In the genomic region with DNA sequence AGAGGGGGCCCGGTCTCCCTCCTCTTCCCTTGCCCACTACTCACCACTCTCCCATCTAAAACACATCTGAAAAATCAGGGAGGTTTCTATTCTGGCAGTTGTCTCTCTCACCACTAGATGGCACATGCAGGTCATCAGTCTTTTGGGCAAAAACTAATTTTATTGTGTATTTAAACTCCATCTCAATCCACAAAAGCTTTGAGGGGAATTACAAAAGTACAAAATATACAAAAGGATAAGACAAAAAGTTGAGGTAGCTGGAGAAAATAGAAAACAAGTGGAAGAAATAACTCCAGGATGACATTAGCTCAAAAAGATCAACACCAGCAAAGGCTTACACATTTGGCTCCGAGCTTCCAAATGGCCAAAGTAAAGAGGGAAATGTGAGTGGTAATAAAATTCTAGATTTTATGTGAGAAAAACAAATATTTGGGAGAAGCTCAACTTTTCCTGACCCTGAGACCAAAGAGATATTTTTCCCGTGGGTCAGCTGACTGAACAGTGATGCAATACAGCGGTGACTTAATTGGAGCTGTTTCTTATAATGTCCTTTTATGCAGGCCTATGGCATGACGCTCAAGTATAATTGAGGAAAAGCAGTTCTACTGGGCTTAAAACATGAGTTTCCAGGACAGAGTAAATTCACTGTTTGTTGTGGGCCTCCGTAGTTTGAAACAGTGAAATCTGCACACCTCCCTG, we compare ENCODE assay signal across 8 cellular contexts.
DNase-seq lines count a peak whose midpoint lies in the region; ATAC-seq and TF ChIP-seq lines count a peak whose summit lies in the region.

No MANE protein-coding gene starts in this region.

- H2AFZ ChIP-seq in GM23338 = no peak overlapping the region

- H3K27ac ChIP-seq in GM23338 (ENCODE audit: low read depth) = no peak overlapping the region
- no peak overlapping the region for H3K27ac ChIP-seq in right lobe of liver

- TF ChIP-seq CTCF in CD14-positive monocyte (IDR thresholded peaks at IDR 0.05) = peak; percentile 91
- peak; percentile 66 to 99 for TF ChIP-seq CTCF in GM23338 (conservative IDR thresholded peaks at IDR 0.05; ENCODE audit: low read depth in 2 of 2)
- peak; percentile 91 for TF ChIP-seq CTCF in astrocyte of the spinal cord (IDR thresholded peaks at IDR 0.05; ENCODE audit: low read depth, low read length)
- TF ChIP-seq CTCF in right lobe of liver (IDR thresholded peaks at IDR 0.05) = peak; percentile 67 to 87 (median 76)

- no peak overlapping the region for H3K4me3 Mint-ChIP-seq in CD14-positive monocyte
- no peak overlapping the region for H3K4me3 Mint-ChIP-seq in GM23338

- H3K79me2 ChIP-seq in GM23338 (replicated peaks; ENCODE audit: insufficient read depth) = no peaks in the 10 kb centered on the region

- peaks cover 0 to 6% (median 0%) of the 10 kb centered on the region in 7 donors for H3K9me3 Mint-ChIP-seq in CD14-positive monocyte
- H3K9me3 Mint-ChIP-seq in GM23338 = peaks cover 20% of the 10 kb centered on the region

- H3K4me2 ChIP-seq in GM23338 = no peak overlapping the region

- ATAC-seq in GM23338 (no peak), right lobe of liver (peak in 1 of 4 donors; percentile 6), HG02885 (IDR thresholded peaks at IDR 0.05; ENCODE audit: poor library complexity, unreplicated experiment) (no peak), HG02973 (IDR thresholded peaks at IDR 0.05; ENCODE audit: unreplicated experiment) (no peak)

- H3F3A ChIP-seq in GM23338 (replicated peaks; ENCODE audit: low read depth) = no peaks in the 10 kb centered on the region

- H3K27me3 Mint-ChIP-seq in CD14-positive monocyte (ENCODE audit: low read depth in 3 of 3) (peaks cover 5 to 9% (median 7%) of the 10 kb centered on the region in 3 donors), GM23338 (ENCODE audit: insufficient read depth, low read depth, poor library complexity) (peaks cover 4% of the 10 kb centered on the region)

- in situ Hi-C loops in astrocyte of the spinal cord (cut with HindIII; ENCODE audit: low sequenced_read_pairs) = no loop called here

- no peaks in the 10 kb centered on the region for H4K20me1 ChIP-seq in GM23338 (replicated peaks; ENCODE audit: insufficient read depth)

- H3K36me3 Mint-ChIP-seq in CD14-positive monocyte (no peaks in the 10 kb centered on the region), GM23338 (ENCODE audit: low read depth) (0 out of 3 replicates have a peak, but pooled peaks cover 5% of the 10 kb centered on the region)

- H3K4me1 ChIP-seq in GM23338 (ENCODE audit: insufficient read depth) = peaks cover 11% of the 10 kb centered on the region; the same call in 1 of the 2 replicates
- H3K4me1 ChIP-seq in right lobe of liver = peaks cover 0 to 5% (median 0%) of the 10 kb centered on the region in 4 donors

- H3K27me3 ChIP-seq in GM23338 (ENCODE audit: insufficient read depth) = no peaks in the 10 kb centered on the region
- no peaks in the 10 kb centered on the region for H3K27me3 ChIP-seq in right lobe of liver
- no peaks in the 10 kb centered on the region; the same call in 1 of the 2 replicates for H3K27me3 ChIP-seq in MG63

- no peak for DNase-seq in CD14-positive monocyte (ENCODE audit: low spot score)
- peak; percentile 77 for DNase-seq in GM23338 (ENCODE audit: low spot score)
- DNase-seq in NCI-H460 (ENCODE audit: extremely low read depth, low read depth) = peak; percentile 46
- peak; percentile 40 for DNase-seq in astrocyte of the spinal cord (ENCODE audit: low read depth, low spot score)
- DNase-seq in right lobe of liver = no peak
- DNase-seq in MG63 = no peak

- H3K36me3 ChIP-seq in GM23338 (ENCODE audit: insufficient read depth) (no peaks in the 10 kb centered on the region), right lobe of liver (no peaks in the 10 kb centered on the region), MG63 (no peaks in the 10 kb centered on the region)

- no peak overlapping the region for H3K4me3 ChIP-seq in GM23338
- H3K4me3 ChIP-seq in astrocyte of the spinal cord (ENCODE audit: low read depth, low read length) = no peak overlapping the region
- H3K4me3 ChIP-seq in right lobe of liver = no peak overlapping the region
- H3K4me3 ChIP-seq in MG63 = no peak overlapping the region

- no peak overlapping the region for H3K27ac Mint-ChIP-seq in CD14-positive monocyte
- no peak overlapping the region for H3K27ac Mint-ChIP-seq in GM23338

- WGBS in right lobe of liver (ENCODE audit: insufficient coverage, low coverage, low lambda C conversion rate, missing lambda C conversion rate) = 53% methylated on average over 6 of the region's 6 CpGs

- no peaks in the 10 kb centered on the region for H3K9me2 ChIP-seq in GM23338 (ENCODE audit: insufficient read depth)

- intact Hi-C loops in CD14-positive monocyte (cut with micrococcal nuclease) = loop anchor here in 1 of 2 donors (10.0 kb wide), 1 partner anchor 83 kb away; a partner anchor contains a TSS
- intact Hi-C loops in right lobe of liver (cut with DNase I) = no loop called here

- peaks cover 11% of the 10 kb centered on the region for H3K4me1 Mint-ChIP-seq in CD14-positive monocyte
- peaks cover 16% of the 10 kb centered on the region for H3K4me1 Mint-ChIP-seq in GM23338

- H3K9me3 ChIP-seq in right lobe of liver (no peaks in the 10 kb centered on the region), MG63 (no peaks in the 10 kb centered on the region)

- TF ChIP-seq POLR2A in right lobe of liver (IDR thresholded peaks at IDR 0.05) = no peak

TF ChIP-seq in GM23338, 12 proteins besides CTCF, POLR2A, EP300 and RAD21 (continues in another document):
- TF ChIP-seq EZH2 (IDR thresholded peaks at IDR 0.05; ENCODE audit: low read depth, unreplicated experiment) = no peak
- TF ChIP-seq, protein P1, sequence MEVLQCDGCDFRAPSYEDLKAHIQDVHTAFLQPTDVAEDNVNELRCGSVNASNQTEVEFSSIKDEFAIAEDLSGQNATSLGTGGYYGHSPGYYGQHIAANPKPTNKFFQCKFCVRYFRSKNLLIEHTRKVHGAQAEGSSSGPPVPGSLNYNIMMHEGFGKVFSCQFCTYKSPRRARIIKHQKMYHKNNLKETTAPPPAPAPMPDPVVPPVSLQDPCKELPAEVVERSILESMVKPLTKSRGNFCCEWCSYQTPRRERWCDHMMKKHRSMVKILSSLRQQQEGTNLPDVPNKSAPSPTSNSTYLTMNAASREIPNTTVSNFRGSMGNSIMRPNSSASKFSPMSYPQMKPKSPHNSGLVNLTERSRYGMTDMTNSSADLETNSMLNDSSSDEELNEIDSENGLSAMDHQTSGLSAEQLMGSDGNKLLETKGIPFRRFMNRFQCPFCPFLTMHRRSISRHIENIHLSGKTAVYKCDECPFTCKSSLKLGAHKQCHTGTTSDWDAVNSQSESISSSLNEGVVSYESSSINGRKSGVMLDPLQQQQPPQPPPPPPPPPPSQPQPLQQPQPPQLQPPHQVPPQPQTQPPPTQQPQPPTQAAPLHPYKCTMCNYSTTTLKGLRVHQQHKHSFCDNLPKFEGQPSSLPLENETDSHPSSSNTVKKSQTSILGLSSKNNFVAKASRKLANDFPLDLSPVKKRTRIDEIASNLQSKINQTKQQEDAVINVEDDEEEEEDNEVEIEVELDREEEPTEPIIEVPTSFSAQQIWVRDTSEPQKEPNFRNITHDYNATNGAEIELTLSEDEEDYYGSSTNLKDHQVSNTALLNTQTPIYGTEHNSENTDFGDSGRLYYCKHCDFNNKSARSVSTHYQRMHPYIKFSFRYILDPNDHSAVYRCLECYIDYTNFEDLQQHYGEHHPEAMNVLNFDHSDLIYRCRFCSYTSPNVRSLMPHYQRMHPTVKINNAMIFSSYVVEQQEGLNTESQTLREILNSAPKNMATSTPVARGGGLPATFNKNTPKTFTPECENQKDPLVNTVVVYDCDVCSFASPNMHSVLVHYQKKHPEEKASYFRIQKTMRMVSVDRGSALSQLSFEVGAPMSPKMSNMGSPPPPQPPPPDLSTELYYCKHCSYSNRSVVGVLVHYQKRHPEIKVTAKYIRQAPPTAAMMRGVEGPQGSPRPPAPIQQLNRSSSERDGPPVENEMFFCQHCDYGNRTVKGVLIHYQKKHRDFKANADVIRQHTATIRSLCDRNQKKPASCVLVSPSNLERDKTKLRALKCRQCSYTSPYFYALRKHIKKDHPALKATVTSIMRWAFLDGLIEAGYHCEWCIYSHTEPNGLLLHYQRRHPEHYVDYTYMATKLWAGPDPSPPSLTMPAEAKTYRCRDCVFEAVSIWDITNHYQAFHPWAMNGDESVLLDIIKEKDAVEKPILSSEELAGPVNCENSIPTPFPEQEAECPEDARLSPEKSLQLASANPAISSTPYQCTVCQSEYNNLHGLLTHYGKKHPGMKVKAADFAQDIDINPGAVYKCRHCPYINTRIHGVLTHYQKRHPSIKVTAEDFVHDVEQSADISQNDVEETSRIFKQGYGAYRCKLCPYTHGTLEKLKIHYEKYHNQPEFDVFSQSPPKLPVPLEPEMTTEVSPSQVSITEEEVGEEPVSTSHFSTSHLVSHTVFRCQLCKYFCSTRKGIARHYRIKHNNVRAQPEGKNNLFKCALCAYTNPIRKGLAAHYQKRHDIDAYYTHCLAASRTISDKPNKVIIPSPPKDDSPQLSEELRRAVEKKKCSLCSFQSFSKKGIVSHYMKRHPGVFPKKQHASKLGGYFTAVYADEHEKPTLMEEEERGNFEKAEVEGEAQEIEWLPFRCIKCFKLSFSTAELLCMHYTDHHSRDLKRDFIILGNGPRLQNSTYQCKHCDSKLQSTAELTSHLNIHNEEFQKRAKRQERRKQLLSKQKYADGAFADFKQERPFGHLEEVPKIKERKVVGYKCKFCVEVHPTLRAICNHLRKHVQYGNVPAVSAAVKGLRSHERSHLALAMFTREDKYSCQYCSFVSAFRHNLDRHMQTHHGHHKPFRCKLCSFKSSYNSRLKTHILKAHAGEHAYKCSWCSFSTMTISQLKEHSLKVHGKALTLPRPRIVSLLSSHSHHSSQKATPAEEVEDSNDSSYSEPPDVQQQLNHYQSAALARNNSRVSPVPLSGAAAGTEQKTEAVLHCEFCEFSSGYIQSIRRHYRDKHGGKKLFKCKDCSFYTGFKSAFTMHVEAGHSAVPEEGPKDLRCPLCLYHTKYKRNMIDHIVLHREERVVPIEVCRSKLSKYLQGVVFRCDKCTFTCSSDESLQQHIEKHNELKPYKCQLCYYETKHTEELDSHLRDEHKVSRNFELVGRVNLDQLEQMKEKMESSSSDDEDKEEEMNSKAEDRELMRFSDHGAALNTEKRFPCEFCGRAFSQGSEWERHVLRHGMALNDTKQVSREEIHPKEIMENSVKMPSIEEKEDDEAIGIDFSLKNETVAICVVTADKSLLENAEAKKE (CRISPR knock-in tag; IDR thresholded peaks at IDR 0.05) = no peak
- TF ChIP-seq CREB1 (CRISPR knock-in tag; IDR thresholded peaks at IDR 0.05; ENCODE audit: low read depth) = no peak
- no peak for TF ChIP-seq NANOG (IDR thresholded peaks at IDR 0.05; ENCODE audit: borderline replicate concordance)

Comparison
In these comparisons a context has a peak if more than half of its experiments do, and no peak if none do; other contexts are left out.
1. DNase-seq: peak in GM23338 (single experiment), NCI-H460 (single experiment) and astrocyte of the spinal cord (single experiment); none in CD14-positive monocyte (single experiment), right lobe of liver (0 of 3) and MG63 (single experiment).
2. Peak in every context shown above with its lines, with median percentiles within 50 percentile points of each other: CTCF ChIP-seq.